29 cellular contexts compared by ENCODE assay signal in genomic region chr17:78555741-78556401, GRCh38. TPM values are rescaled to one million over a fixed set of nuclear protein-coding genes. Genes with fewer than 3 reads are reported as not detected.
"Had no signal": no experiment of that assay in that cellular context is flagged by ENCODE, and none has a peak within 500 bp of the region (broad histone marks: within the 10 kb centered on the region; RNA-seq: fewer than 3 reads in every experiment).

No MANE protein-coding gene starts in this region.

- DNase-seq: activated CD4-positive, alpha-beta T cell treated with anti-CD3 and anti-CD28 coated beads for 36 hours; activated CD4-positive, alpha-beta T cell treated with anti-CD3 and anti-CD28 coated beads, Interleukin-2, amount 50 U/mL, for 48 hours; activated CD4-positive, CD25-positive, alpha-beta regulatory T cell; activated CD8-positive, alpha-beta memory T cell treated with anti-CD3 and anti-CD28 coated beads for 24 hours; activated effector memory CD4-positive, alpha-beta T cell treated with anti-CD3 and anti-CD28 coated beads, Interleukin-2, amount 50 U/mL, for 16 hours; activated naive CD4-positive, alpha-beta T cell treated with anti-CD3 and anti-CD28 coated beads for 36 hours; activated naive CD8-positive, alpha-beta T cell treated with anti-CD3 and anti-CD28 coated beads for 36 hours; adrenal gland; body of pancreas; cortex of kidney; foreskin fibroblast; head of caudate nucleus; hippocampal formation; left cardiac atrium; left ventricle myocardium superior; naive B cell; nucleus accumbens; psoas muscle; stimulated activated CD4-positive, alpha-beta T cell treated with anti-CD3 and anti-CD28 coated beads, Interleukin-2, amount 100 ng/mL, for 24 hours; stimulated activated naive B cell treated with anti-CD40 and anti-IgM and Interleukin-4, amounts not matched to agents 10 μg/mL and 1 μg/mL and 100 μg/mL, for 72 hours; stomach; thyroid gland; upper lobe of left lung had no signal

- H3K27me3 ChIP-seq: adrenal gland, body of pancreas, thyroid gland, upper lobe of left lung had no signal

- H3K36me3 Mint-ChIP-seq: activated naive CD8-positive, alpha-beta T cell treated with anti-CD3 and anti-CD28 coated beads for 36 hours; naive B cell; stimulated activated naive B cell treated with anti-CD40 and anti-IgM and Interleukin-4, amounts not matched to agents 10 μg/mL and 1 μg/mL and 100 μg/mL, for 72 hours had no signal

- H3K27ac ChIP-seq: adrenal gland, body of pancreas, parathyroid adenoma, psoas muscle, stomach, thyroid gland, upper lobe of left lung had no signal

- H3K27me3 Mint-ChIP-seq: activated CD4-positive, alpha-beta T cell treated with anti-CD3 and anti-CD28 coated beads for 36 hours; activated naive CD8-positive, alpha-beta T cell treated with anti-CD3 and anti-CD28 coated beads for 36 hours had no signal

- H3K79me2 ChIP-seq: parathyroid adenoma had no signal

- H3K4me3 ChIP-seq: adrenal gland, body of pancreas, psoas muscle, smooth muscle cell, stomach, thyroid gland, upper lobe of left lung had no signal

- H3K9me3 Mint-ChIP-seq: activated naive CD4-positive, alpha-beta T cell treated with anti-CD3 and anti-CD28 coated beads for 36 hours; activated naive CD8-positive, alpha-beta T cell treated with anti-CD3 and anti-CD28 coated beads for 36 hours; naive B cell; stimulated activated naive B cell treated with anti-CD40 and anti-IgM and Interleukin-4, amounts not matched to agents 10 μg/mL and 1 μg/mL and 100 μg/mL, for 72 hours had no signal

- H3K4me1 Mint-ChIP-seq: activated CD4-positive, alpha-beta T cell treated with anti-CD3 and anti-CD28 coated beads for 36 hours; activated naive CD8-positive, alpha-beta T cell treated with anti-CD3 and anti-CD28 coated beads for 36 hours; naive B cell; stimulated activated naive B cell treated with anti-CD40 and anti-IgM and Interleukin-4, amounts not matched to agents 10 μg/mL and 1 μg/mL and 100 μg/mL, for 72 hours had no signal

- H3K27ac Mint-ChIP-seq: activated CD4-positive, alpha-beta T cell treated with anti-CD3 and anti-CD28 coated beads for 36 hours; activated naive CD4-positive, alpha-beta T cell treated with anti-CD3 and anti-CD28 coated beads for 36 hours; activated naive CD8-positive, alpha-beta T cell treated with anti-CD3 and anti-CD28 coated beads for 36 hours; stimulated activated naive B cell treated with anti-CD40 and anti-IgM and Interleukin-4, amounts not matched to agents 10 μg/mL and 1 μg/mL and 100 μg/mL, for 72 hours had no signal

- H3K4me2 ChIP-seq: smooth muscle cell had no signal

- H3K4me3 Mint-ChIP-seq: activated CD4-positive, alpha-beta T cell treated with anti-CD3 and anti-CD28 coated beads for 36 hours; activated naive CD4-positive, alpha-beta T cell treated with anti-CD3 and anti-CD28 coated beads for 36 hours; activated naive CD8-positive, alpha-beta T cell treated with anti-CD3 and anti-CD28 coated beads for 36 hours; naive B cell; stimulated activated naive B cell treated with anti-CD40 and anti-IgM and Interleukin-4, amounts not matched to agents 10 μg/mL and 1 μg/mL and 100 μg/mL, for 72 hours had no signal

- H3K36me3 ChIP-seq: adrenal gland, stomach, thyroid gland, upper lobe of left lung had no signal

- H3K4me1 ChIP-seq: adrenal gland, body of pancreas, parathyroid adenoma, psoas muscle, stomach, upper lobe of left lung had no signal

- H3K9me3 ChIP-seq: adrenal gland, body of pancreas, psoas muscle, stomach, thyroid gland, upper lobe of left lung had no signal

- H2AFZ ChIP-seq: parathyroid adenoma had no signal

RNA-seq across cellular contexts. Expression of gene DNAH17, which starts 21.3 kb away (rescaled TPM):
- total RNA-seq: body of pancreas; endothelial cell of umbilical vein; fibroblast of lung; left ventricle myocardium superior; mucosa of gallbladder; T-helper 2 cell treated with Interferon-gamma antibody and Interleukin-4, amounts not matched to agents 100 ng/mL and 5 ng/mL, for 36 hours had no signal
